Comparison of ENCODE assay signal across 19 cellular contexts in genomic region chr5:81826128-81826527, GRCh38.
DNase-seq lines count a peak whose midpoint lies in the region; ATAC-seq and TF ChIP-seq lines count a peak whose summit lies in the region.
"Had no signal": no experiment of that assay in that cellular context is flagged by ENCODE, and none has a peak within 500 bp of the region (broad histone marks: within the 10 kb centered on the region; RNA-seq: fewer than 3 reads in every experiment).

No MANE protein-coding gene starts in this region.

- no peaks in the 10 kb centered on the region for H3K27me3 ChIP-seq in ACC112 (ENCODE audit: insufficient read depth, low read length)
- no peaks in the 10 kb centered on the region for H3K27me3 ChIP-seq in H7 (ENCODE audit: control insufficient read depth, insufficient read depth, low read length)
- no peaks in the 10 kb centered on the region for H3K27me3 ChIP-seq in mesenchymal stem cell (ENCODE audit: control insufficient read depth in 1 of 2, insufficient read depth in 1 of 2, low read length in 2 of 2)
- no peaks in the 10 kb centered on the region for H3K27me3 ChIP-seq in aorta (ENCODE audit: control insufficient read depth in 1 of 2, insufficient read depth in 2 of 2, low read length in 1 of 2)
- H3K27me3 ChIP-seq: gastroesophageal sphincter, MG63, SJCRH30 had no signal

- H3K4me1 ChIP-seq in ACC112 (ENCODE audit: control insufficient read depth, insufficient read depth, low read length, unreplicated experiment) = peaks cover 17% of the 10 kb centered on the region
- H3K4me1 ChIP-seq in mesenchymal stem cell (ENCODE audit: control insufficient read depth, insufficient read depth, low read depth, low read length) = peaks cover 4% of the 10 kb centered on the region
- H3K4me1 ChIP-seq in aorta (ENCODE audit: control insufficient read depth in 1 of 2, insufficient read depth in 2 of 2, low read length in 2 of 2) = no peaks in the 10 kb centered on the region
- H3K4me1 ChIP-seq in OCI-LY7 (ENCODE audit: insufficient read depth, low read length, poor library complexity, severe bottlenecking) = no peaks in the 10 kb centered on the region
- H3K4me1 ChIP-seq: SJCRH30 had no signal

- H3K4me2 ChIP-seq in mesenchymal stem cell (ENCODE audit: low read length, poor library complexity, severe bottlenecking) = no peak overlapping the region
- no peak overlapping the region for H3K4me2 ChIP-seq in OCI-LY7 (ENCODE audit: low read length)

- BruUV-seq in OCI-LY7 (replicated peaks; lab: Mats Ljungman, UMichigan) = no TSS peak

- no peak overlapping the region for H2BK5ac ChIP-seq in mesenchymal stem cell (ENCODE audit: low read depth, low read length, poor library complexity, severe bottlenecking)

- intact Hi-C loops in CD14-positive monocyte (cut with micrococcal nuclease) (no loop called here), aorta (cut with DNase I) (no loop called here), OCI-LY7 (cut with micrococcal nuclease; ENCODE audit: unreplicated experiment) (no loop called here)

- H3K4me3 ChIP-seq in ACC112 (ENCODE audit: low read depth, low read length) = no peak overlapping the region
- no peak overlapping the region for H3K4me3 ChIP-seq in H7 (ENCODE audit: insufficient read depth, low read depth, low read length)
- no peak overlapping the region for H3K4me3 ChIP-seq in mesenchymal stem cell (ENCODE audit: insufficient read depth in 1 of 2, low read depth in 1 of 2, low read length in 2 of 2)
- H3K4me3 ChIP-seq in aorta (ENCODE audit: low read length in 2 of 2) = no peak overlapping the region
- H3K4me3 ChIP-seq in OCI-LY7 (ENCODE audit: low read depth, low read length, poor library complexity, severe bottlenecking) = no peak overlapping the region
- H3K4me3 ChIP-seq: gastroesophageal sphincter, MG63, SJCRH30 had no signal

- H3K9me3 Mint-ChIP-seq in chondrocyte (ENCODE audit: low read depth) (no peaks in the 10 kb centered on the region), CD14-positive monocyte (peaks cover 0 to 10% (median 2%) of the 10 kb centered on the region in 7 donors)
- H3K9me3 Mint-ChIP-seq: activated naive CD4-positive, alpha-beta T cell treated with anti-CD3 and anti-CD28 coated beads for 36 hours; naive B cell; stimulated activated naive CD8-positive, alpha-beta T cell treated with anti-CD3 and anti-CD28 coated beads, Interleukin-15, amount 100 ng/mL, for 72 hours had no signal

- H4K20me1 ChIP-seq in OCI-LY7 (ENCODE audit: insufficient read depth, low read length) = no peaks in the 10 kb centered on the region

- H3K36me3 ChIP-seq in ACC112 (ENCODE audit: insufficient read depth, low read length) (no peaks in the 10 kb centered on the region), H7 (replicated peaks; ENCODE audit: control insufficient read depth, insufficient read depth, low read length) (no peaks in the 10 kb centered on the region), mesenchymal stem cell (ENCODE audit: control insufficient read depth in 1 of 2, insufficient read depth in 2 of 2, low read depth in 1 of 2, low read length in 2 of 2) (no peaks in the 10 kb centered on the region), aorta (ENCODE audit: control insufficient read depth in 1 of 2, insufficient read depth in 2 of 2, low read length in 1 of 2) (no peaks in the 10 kb centered on the region), OCI-LY7 (ENCODE audit: insufficient read depth, low read length) (no peaks in the 10 kb centered on the region)
- H3K36me3 ChIP-seq: gastroesophageal sphincter, MG63, SJCRH30 had no signal

- WGBS in mesenchymal stem cell = 68% methylated on average over 2 of the region's 2 CpGs
- 48 to 57% methylated on average over 2 of the region's 2 CpGs for WGBS in aorta, 2 donors

- POLR2A ChIA-PET in OCI-LY7 (lab: Charles Lee) = interaction anchor here (0.7 to 1.5 kb wide), 3 partner anchors 13 to 87 kb away, joined by 3 to 5 read pairs (median 3); no protein-coding TSS in a partner anchor

- CTCF ChIA-PET in OCI-LY7 (lab: Charles Lee; ENCODE audit: unreplicated experiment) = no interaction called here

- no peak overlapping the region for H4K8ac ChIP-seq in mesenchymal stem cell (ENCODE audit: low read length)

- H3K27me3 Mint-ChIP-seq in chondrocyte (ENCODE audit: low read depth) = no peaks in the 10 kb centered on the region
- H3K27me3 Mint-ChIP-seq in CD14-positive monocyte (ENCODE audit: low read depth in 3 of 3) = peaks cover 0 to 1% (median 0%) of the 10 kb centered on the region in 3 donors
- H3K27me3 Mint-ChIP-seq: activated CD4-positive, alpha-beta T cell treated with anti-CD3 and anti-CD28 coated beads for 36 hours; naive B cell; stimulated activated naive CD8-positive, alpha-beta T cell treated with anti-CD3 and anti-CD28 coated beads, Interleukin-15, amount 100 ng/mL, for 72 hours had no signal

- no peaks in the 10 kb centered on the region for H3K79me2 ChIP-seq in ACC112 (ENCODE audit: control insufficient read depth, insufficient read depth, low read length, unreplicated experiment)
- H3K79me2 ChIP-seq in OCI-LY7 (ENCODE audit: insufficient read depth, low read depth, low read length) = no peaks in the 10 kb centered on the region

- peak; percentile 33 for DNase-seq in H7
- DNase-seq in chondrocyte (ENCODE audit: low spot score) = no peak
- DNase-seq in mesenchymal stem cell = no peak
- no peak for DNase-seq in CD14-positive monocyte (ENCODE audit: low spot score)
- no peak for DNase-seq in middle frontal gyrus (ENCODE audit: extremely low spot score, low spot score)
- DNase-seq in aorta = no peak
- DNase-seq in OCI-LY7 (ENCODE audit: low spot score) = no peak
- DNase-seq: ACHN; activated CD4-positive, alpha-beta T cell treated with anti-CD3 and anti-CD28 coated beads for 36 hours; activated naive CD4-positive, alpha-beta T cell treated with anti-CD3 and anti-CD28 coated beads for 36 hours; GDM1; HCEC 1CT; MG63; naive B cell; stimulated activated CD4-positive, alpha-beta T cell treated with anti-CD3 and anti-CD28 coated beads, Interleukin-15, amount 100 ng/mL, for 24 hours; stimulated activated naive CD8-positive, alpha-beta T cell treated with anti-CD3 and anti-CD28 coated beads, Interleukin-15, amount 100 ng/mL, for 72 hours had no signal

- H3K23ac ChIP-seq in mesenchymal stem cell (ENCODE audit: low read length in 2 of 2) = no peak overlapping the region

- H3K9ac ChIP-seq in mesenchymal stem cell (ENCODE audit: low read length) = no peak overlapping the region

- H3K18ac ChIP-seq in mesenchymal stem cell (ENCODE audit: low read depth in 1 of 2, low read length in 2 of 2) = no peak overlapping the region

- H3K36me3 Mint-ChIP-seq in chondrocyte (ENCODE audit: low read depth) = no peaks in the 10 kb centered on the region
- no peaks in the 10 kb centered on the region for H3K36me3 Mint-ChIP-seq in CD14-positive monocyte
- H3K36me3 Mint-ChIP-seq: naive B cell had no signal

- ATAC-seq in aorta (ENCODE audit: low FRiP score) = no peak
- ATAC-seq: activated CD4-positive, alpha-beta T cell treated with anti-CD3 and anti-CD28 coated beads for 36 hours; gastroesophageal sphincter; stimulated activated naive CD8-positive, alpha-beta T cell treated with anti-CD3 and anti-CD28 coated beads, Interleukin-15, amount 100 ng/mL, for 72 hours had no signal

- H3K79me1 ChIP-seq in mesenchymal stem cell (replicated peaks; ENCODE audit: low read length, poor library complexity, severe bottlenecking) = no peaks in the 10 kb centered on the region

- H3K9me3 ChIP-seq in mesenchymal stem cell (ENCODE audit: control insufficient read depth, low read length) = no peaks in the 10 kb centered on the region
- H3K9me3 ChIP-seq in aorta (ENCODE audit: control insufficient read depth, low read length) = no peaks in the 10 kb centered on the region
- no peaks in the 10 kb centered on the region for H3K9me3 ChIP-seq in OCI-LY7 (ENCODE audit: low read length)
- H3K9me3 ChIP-seq: gastroesophageal sphincter, MG63, SJCRH30 had no signal

- no peak overlapping the region for H2BK12ac ChIP-seq in mesenchymal stem cell (ENCODE audit: low read length in 2 of 2)

- H3K4me3 Mint-ChIP-seq in chondrocyte (ENCODE audit: unreplicated experiment) = no peak overlapping the region
- H3K4me3 Mint-ChIP-seq in CD14-positive monocyte = no peak overlapping the region
- H3K4me3 Mint-ChIP-seq: activated CD4-positive, alpha-beta T cell treated with anti-CD3 and anti-CD28 coated beads for 36 hours; activated naive CD4-positive, alpha-beta T cell treated with anti-CD3 and anti-CD28 coated beads for 36 hours; naive B cell; stimulated activated naive CD8-positive, alpha-beta T cell treated with anti-CD3 and anti-CD28 coated beads, Interleukin-15, amount 100 ng/mL, for 72 hours had no signal

- TF ChIP-seq CTCF in chondrocyte (IDR thresholded peaks at IDR 0.05) (peak; percentile 61), CD14-positive monocyte (IDR thresholded peaks at IDR 0.05) (no peak), OCI-LY7 (conservative IDR thresholded peaks at IDR 0.05; ENCODE audit: low read length) (no peak)

- H3K4me1 Mint-ChIP-seq in chondrocyte (ENCODE audit: low read depth) (peaks cover 23% of the 10 kb centered on the region), CD14-positive monocyte (peaks cover 28% of the 10 kb centered on the region)
- H3K4me1 Mint-ChIP-seq: activated CD4-positive, alpha-beta T cell treated with anti-CD3 and anti-CD28 coated beads for 36 hours had no signal

- H2BK120ac ChIP-seq in mesenchymal stem cell (ENCODE audit: low read depth, low read length) = no peak overlapping the region

- no peak overlapping the region for H3K4ac ChIP-seq in mesenchymal stem cell (ENCODE audit: low read depth in 1 of 2, low read length in 2 of 2)

- no peaks in the 10 kb centered on the region for H3K9me2 ChIP-seq in OCI-LY7 (ENCODE audit: insufficient read depth, low read length)

- H3K14ac ChIP-seq in mesenchymal stem cell (ENCODE audit: low read length in 2 of 2) = no peak overlapping the region

- H2AFZ ChIP-seq in ACC112 (ENCODE audit: low read length, unreplicated experiment) (no peak overlapping the region), mesenchymal stem cell (ENCODE audit: low read depth, low read length) (no peak overlapping the region), OCI-LY7 (ENCODE audit: low read length) (no peak overlapping the region; the same call in 1 of the 2 replicates)

- H4K91ac ChIP-seq in mesenchymal stem cell (ENCODE audit: low read length) = no peak overlapping the region

- H3K27ac Mint-ChIP-seq in chondrocyte (ENCODE audit: unreplicated experiment) (peak overlapping the region; percentile 28), CD14-positive monocyte (no peak overlapping the region)
- H3K27ac Mint-ChIP-seq: activated CD4-positive, alpha-beta T cell treated with anti-CD3 and anti-CD28 coated beads for 36 hours; activated naive CD4-positive, alpha-beta T cell treated with anti-CD3 and anti-CD28 coated beads for 36 hours; stimulated activated naive CD8-positive, alpha-beta T cell treated with anti-CD3 and anti-CD28 coated beads, Interleukin-15, amount 100 ng/mL, for 72 hours had no signal

- H2BK15ac ChIP-seq in mesenchymal stem cell (ENCODE audit: low read depth, poor library complexity, severe bottlenecking) = no peak overlapping the region

- H2AK5ac ChIP-seq in mesenchymal stem cell (ENCODE audit: low read length, severe bottlenecking) = no peak overlapping the region

- H3K27ac ChIP-seq in ACC112 (ENCODE audit: low read depth, low read length) = peak overlapping the region; percentile 26; the same call in 1 of the 2 replicates
- peak overlapping the region; percentile 4 for H3K27ac ChIP-seq in mesenchymal stem cell (ENCODE audit: low read length, poor library complexity, severe bottlenecking)
- no peak overlapping the region for H3K27ac ChIP-seq in aorta (ENCODE audit: low read depth in 1 of 2, low read length in 2 of 2)
- no peak overlapping the region for H3K27ac ChIP-seq in OCI-LY7 (ENCODE audit: low read depth, low read length, poor library complexity, severe bottlenecking)
- H3K27ac ChIP-seq: SJCRH30 had no signal

Comparison
In these comparisons a context has a peak if more than half of its experiments do, and no peak if none do; other contexts are left out.
1. H3K27ac ChIP-seq: peak in ACC112 (single experiment) and mesenchymal stem cell (single experiment); none in aorta (0 of 2) and OCI-LY7 (single experiment).